Comparison of ENCODE assay signal across 20 cellular contexts in the genomic region with DNA sequence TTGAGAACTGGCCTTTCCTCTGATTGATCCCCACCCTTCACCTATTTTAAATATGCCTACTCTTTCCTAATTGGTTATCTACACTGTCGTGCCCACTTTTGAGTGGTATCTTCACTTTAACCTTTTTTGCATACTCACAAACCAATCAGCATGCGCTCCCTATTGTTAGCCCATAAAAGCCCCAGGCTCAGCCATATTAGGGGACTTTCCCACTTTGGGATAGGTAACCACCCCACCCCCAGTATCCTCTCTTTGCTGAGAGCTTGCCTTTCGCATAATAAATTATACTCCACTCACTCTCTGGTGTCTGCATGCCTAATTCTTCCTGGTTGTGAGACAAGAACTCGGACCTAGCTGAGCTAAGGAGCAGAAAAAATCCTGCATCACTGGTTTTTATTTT.
"Had no signal": no experiment of that assay in that cellular context is flagged by ENCODE, and none has a peak within 500 bp of the region (broad histone marks: within the 10 kb centered on the region; RNA-seq: fewer than 3 reads in every experiment).

No MANE protein-coding gene starts in this region.

- H3K4me3 ChIP-seq: pancreas, psoas muscle, upper lobe of left lung had no signal

- H3K9me3 Mint-ChIP-seq: nephron had no signal

- H3K9me3 ChIP-seq: pancreas, upper lobe of left lung had no signal

- DNase-seq: activated CD4-positive, alpha-beta T cell treated with anti-CD3 and anti-CD28 coated beads for 1 hour; activated CD4-positive, alpha-beta T cell treated with anti-CD3 and anti-CD28 coated beads, Interleukin-2, amount 50 U/mL, for 1 hour; activated naive CD4-positive, alpha-beta T cell treated with anti-CD3 and anti-CD28 coated beads for 36 hours; activated T-cell treated with anti-CD3 and anti-CD28 coated beads, Interleukin-2, amount 50 U/mL, for 4 hours; anterior cingulate cortex; effector CD8-positive, alpha-beta T cell; foreskin keratinocyte; left ventricle myocardium superior; mammary epithelial cell; pancreas; psoas muscle; right cardiac atrium; stimulated activated CD4-positive, alpha-beta T cell treated with anti-CD3 and anti-CD28 coated beads, Interleukin-4, amount 100 ng/mL, for 24 hours; stimulated activated naive CD8-positive, alpha-beta T cell treated with anti-CD3 and anti-CD28 coated beads, Interleukin-15, Interleukin-2, amounts not matched to agents 100 U/mL and 50 U/mL, for 24 hours; T-helper 9 cell; upper lobe of left lung had no signal

- H3K27me3 Mint-ChIP-seq: brain; dendritic cell treated with granulocyte-macrophage colony-stimulating factor and Interleukin-4, amounts not matched to agents 40 ng/mL and 50 ng/mL, for 4 days had no signal

- H3K27ac Mint-ChIP-seq: activated naive CD4-positive, alpha-beta T cell treated with anti-CD3 and anti-CD28 coated beads for 36 hours; brain; dendritic cell treated with granulocyte-macrophage colony-stimulating factor and Interleukin-4, amounts not matched to agents 40 ng/mL and 50 ng/mL, for 4 days; mesothelial cell of epicardium; nephron had no signal

- H3K4me3 Mint-ChIP-seq: activated naive CD4-positive, alpha-beta T cell treated with anti-CD3 and anti-CD28 coated beads for 36 hours; activated T-cell treated with anti-CD3 and anti-CD28 coated beads, Interleukin-2, amount 50 U/mL, for 4 hours; brain; dendritic cell treated with granulocyte-macrophage colony-stimulating factor and Interleukin-4, amounts not matched to agents 40 ng/mL and 50 ng/mL, for 4 days; mesothelial cell of epicardium; nephron had no signal

- H3K4me1 ChIP-seq: foreskin keratinocyte, pancreas, psoas muscle, upper lobe of left lung had no signal

- H3K27me3 ChIP-seq: foreskin keratinocyte, pancreas, upper lobe of left lung had no signal

- ATAC-seq: activated T-cell treated with anti-CD3 and anti-CD28 coated beads, Interleukin-2, amount 50 U/mL, for 4 hours; foreskin keratinocyte; left ventricle myocardium superior; psoas muscle; right cardiac atrium; stimulated activated naive CD8-positive, alpha-beta T cell treated with anti-CD3 and anti-CD28 coated beads, Interleukin-15, Interleukin-2, amounts not matched to agents 100 U/mL and 50 U/mL, for 24 hours had no signal

- H3K27ac ChIP-seq: foreskin keratinocyte, psoas muscle, upper lobe of left lung had no signal

- H3K36me3 ChIP-seq: upper lobe of left lung had no signal

- H3K4me1 Mint-ChIP-seq: brain, mesothelial cell of epicardium, nephron had no signal
